In genomic region chr5:78490709-78491485, GRCh38 we compare ENCODE assay signal across 27 cellular contexts.
DNase-seq lines count a peak whose midpoint lies in the region; ATAC-seq and TF ChIP-seq lines count a peak whose summit lies in the region.
"Had no signal": no experiment of that assay in that cellular context is flagged by ENCODE, and none has a peak within 500 bp of the region (broad histone marks: within the 10 kb centered on the region; RNA-seq: fewer than 3 reads in every experiment).

No MANE protein-coding gene starts in this region.

- no peak for TF ChIP-seq RAD21 in SK-N-SH (IDR thresholded peaks at IDR 0.05; ENCODE audit: low read length)

- POLR2A ChIA-PET in SK-N-SH (lab: Yijun Ruan, JAX): no interaction called here

- DNase-seq in HPDE6-E6E7 (ENCODE audit: extremely low spot score) (peak; percentile 34), SK-N-SH (no peak), epithelial cell of esophagus (ENCODE audit: low read depth) (peak; percentile 75), nephron progenitor cell (no peak), NCI-H1436 (lab: John Stamatoyannopoulos, UW) (no peak)
- no peak for DNase-seq in activated CD4-positive, alpha-beta T cell treated with anti-CD3 and anti-CD28 coated beads for 4 hours
- DNase-seq: activated CD8-positive, alpha-beta T cell treated with anti-CD3 and anti-CD28 coated beads for 36 hours; aorta; C1 segment of cervical spinal cord; central memory CD4-positive, alpha-beta T cell; COR-L47; DMS79; GF-D8; head of caudate nucleus; NCI-H1694 treated with DMSO at 0.1 percent for 48 hours; NCI-H2227 treated with DMSO at 0.1 percent for 48 hours; NCI-H526 treated with DMSO at 0.1 percent for 48 hours; stimulated activated CD4-positive, alpha-beta T cell treated with anti-CD3 and anti-CD28 coated beads, Interleukin-15, amount 100 ng/mL, for 24 hours; stimulated activated naive B cell treated with anti-CD40 and anti-IgM and Interleukin-4, amounts not matched to agents 10 μg/mL and 1 μg/mL and 100 μg/mL, for 72 hours; upper lobe of right lung had no signal

- peak overlapping the region; percentile 80 for H3K27ac Mint-ChIP-seq in nephron progenitor cell
- H3K27ac Mint-ChIP-seq: activated CD8-positive, alpha-beta T cell treated with anti-CD3 and anti-CD28 coated beads for 36 hours; activated naive CD8-positive, alpha-beta T cell; activated T-helper 2 cell treated with anti-CD3 and anti-CD28 coated beads, Interferon-gamma antibody, Interleukin-2, Interleukin-4, amounts not matched to agents 10 μg/mL and 5 μg/mL and 100 μg/mL, durations not matched to agents 14 hours and 24 hours and 36 hours; dendritic cell treated with granulocyte-macrophage colony-stimulating factor and Interleukin-4, amounts not matched to agents 40 ng/mL and 50 ng/mL, for 4 days; progenitor cell of endocrine pancreas had no signal

- no peak overlapping the region for H3K4me2 ChIP-seq in SK-N-SH

- peak overlapping the region; percentile 43 to 59 for H3K27ac ChIP-seq in SK-N-SH (ENCODE audit: low read depth in 2 of 2, low read length in 1 of 2)
- H3K27ac ChIP-seq: upper lobe of right lung had no signal

- H3K4me3 Mint-ChIP-seq in nephron progenitor cell: no peak overlapping the region
- H3K4me3 Mint-ChIP-seq: activated CD8-positive, alpha-beta T cell treated with anti-CD3 and anti-CD28 coated beads for 36 hours; activated naive CD8-positive, alpha-beta T cell; dendritic cell treated with granulocyte-macrophage colony-stimulating factor and Interleukin-4, amounts not matched to agents 40 ng/mL and 50 ng/mL, for 4 days had no signal

- TF ChIP-seq EP300 in SK-N-SH (IDR thresholded peaks at IDR 0.05; ENCODE audit: borderline replicate concordance in 1 of 2, low read depth in 1 of 2, low read length in 1 of 2): 0 out of 4 replicates have a peak, but pooled peaks of 1 of the 2 experiments have one; percentile 31

- 86% methylated on average over 4 of the region's 4 CpGs for WGBS in SK-N-SH (ENCODE audit: low lambda C conversion rate)

- TF ChIP-seq CTCF in SK-N-SH (IDR thresholded peaks at IDR 0.05): no peak
- TF ChIP-seq CTCF in epithelial cell of esophagus (IDR thresholded peaks at IDR 0.05; ENCODE audit: insufficient read depth, low read depth, low read length, missing control alignments): no peak
- no peak for TF ChIP-seq CTCF in nephron progenitor cell (IDR thresholded peaks at IDR 0.05)

- H3K4me1 ChIP-seq in SK-N-SH (ENCODE audit: control insufficient read depth in 1 of 2, insufficient read depth in 2 of 2, low read depth in 1 of 2, low read length in 1 of 2): peaks cover 0 to 14% of the 10 kb centered on the region in 2 experiments; a peak in 1 of 4 replicates
- H3K4me1 ChIP-seq: upper lobe of right lung had no signal

- H3K4me3 ChIP-seq in SK-N-SH (ENCODE audit: low read depth in 2 of 2, low read length in 1 of 2) (no peak overlapping the region), epithelial cell of esophagus (ENCODE audit: low read length) (no peak overlapping the region)
- H3K4me3 ChIP-seq: lung, upper lobe of right lung had no signal

- H2AFZ ChIP-seq in SK-N-SH (ENCODE audit: low read depth): no peak overlapping the region

- H3K36me3 ChIP-seq in SK-N-SH (replicated peaks in 1 of 2; ENCODE audit: control insufficient read depth in 1 of 2, insufficient read depth in 2 of 2, low read length in 1 of 2): peaks cover 28 to 43% of the 10 kb centered on the region in 2 experiments

- CTCF ChIA-PET in SK-N-SH (lab: Yijun Ruan, JAX): interaction anchor here (1.0 to 2.3 kb wide), 5 partner anchors 12 to 137 kb away, joined by 3 to 10 read pairs (median 4); no protein-coding TSS in a partner anchor

- ATAC-seq in HG02840 (IDR thresholded peaks at IDR 0.05; ENCODE audit: low FRiP score, unreplicated experiment): no peak
- ATAC-seq: activated CD4-positive, CD25-positive, alpha-beta regulatory T cell treated with anti-CD3 and anti-CD28 coated beads, Interleukin-2, amount 50 U/mL, for 24 hours; activated CD8-positive, alpha-beta T cell treated with anti-CD3 and anti-CD28 coated beads for 36 hours; stimulated activated naive B cell treated with anti-CD40 and anti-IgM and Interleukin-4, amounts not matched to agents 10 μg/mL and 1 μg/mL and 100 μg/mL, for 72 hours; upper lobe of right lung had no signal

- no peak overlapping the region for H3K9ac ChIP-seq in SK-N-SH

- H3K9me3 Mint-ChIP-seq in nephron progenitor cell: no peaks in the 10 kb centered on the region
- H3K9me3 Mint-ChIP-seq: activated CD8-positive, alpha-beta T cell treated with anti-CD3 and anti-CD28 coated beads for 36 hours; activated T-helper 2 cell treated with anti-CD3 and anti-CD28 coated beads, Interferon-gamma antibody, Interleukin-2, Interleukin-4, amounts not matched to agents 10 μg/mL and 5 μg/mL and 100 μg/mL, durations not matched to agents 14 hours and 24 hours and 36 hours; dendritic cell treated with granulocyte-macrophage colony-stimulating factor and Interleukin-4, amounts not matched to agents 40 ng/mL and 50 ng/mL, for 4 days; stimulated activated naive B cell treated with anti-CD40 and anti-IgM and Interleukin-4, amounts not matched to agents 10 μg/mL and 1 μg/mL and 100 μg/mL, for 72 hours had no signal

- H3K9me2 ChIP-seq in SK-N-SH: no peaks in the 10 kb centered on the region

- peaks cover 45% of the 10 kb centered on the region for H3K4me1 Mint-ChIP-seq in nephron progenitor cell

- H3K36me3 Mint-ChIP-seq in nephron progenitor cell (ENCODE audit: low read depth): peaks cover 76% of the 10 kb centered on the region
- H3K36me3 Mint-ChIP-seq: activated naive CD8-positive, alpha-beta T cell had no signal

- no peaks in the 10 kb centered on the region for H3K27me3 Mint-ChIP-seq in nephron progenitor cell (ENCODE audit: low read depth, poor library complexity)
- H3K27me3 Mint-ChIP-seq: activated CD8-positive, alpha-beta T cell treated with anti-CD3 and anti-CD28 coated beads for 36 hours; activated naive CD8-positive, alpha-beta T cell; dendritic cell treated with granulocyte-macrophage colony-stimulating factor and Interleukin-4, amounts not matched to agents 40 ng/mL and 50 ng/mL, for 4 days; progenitor cell of endocrine pancreas; stimulated activated naive B cell treated with anti-CD40 and anti-IgM and Interleukin-4, amounts not matched to agents 10 μg/mL and 1 μg/mL and 100 μg/mL, for 72 hours had no signal

- peaks cover 11% of the 10 kb centered on the region for H3F3A ChIP-seq in SK-N-SH (replicated peaks; ENCODE audit: insufficient read depth)

- peaks cover 75% of the 10 kb centered on the region for H3K79me2 ChIP-seq in SK-N-SH (ENCODE audit: insufficient read depth)

- no peaks in the 10 kb centered on the region for H4K20me1 ChIP-seq in SK-N-SH (ENCODE audit: insufficient read depth)

- H3K27me3 ChIP-seq in SK-N-SH (ENCODE audit: insufficient read depth): no peaks in the 10 kb centered on the region
- H3K27me3 ChIP-seq: upper lobe of right lung had no signal

- no peaks in the 10 kb centered on the region for H3K9me3 ChIP-seq in SK-N-SH
- H3K9me3 ChIP-seq: upper lobe of right lung had no signal

TF ChIP-seq in SK-N-SH, 30 proteins besides CTCF, POLR2A, EP300 and RAD21:
- TF ChIP-seq POLR2AphosphoS5 (IDR thresholded peaks at IDR 0.05; ENCODE audit: low read depth, low read length): peak; percentile 57; the same call in 1 of the 2 replicates
- TF ChIP-seq SMC3 (IDR thresholded peaks at IDR 0.05; ENCODE audit: low read depth, low read length): no peak
- TF ChIP-seq TCF12 (IDR thresholded peaks at IDR 0.05): peak; percentile 86
- TF ChIP-seq NFIC (IDR thresholded peaks at IDR 0.05; ENCODE audit: borderline replicate concordance): peak; percentile 42; the same call in 1 of the 2 replicates
- TF ChIP-seq PBX3 (IDR thresholded peaks at IDR 0.05): peak; percentile 51; the same call in 1 of the 2 replicates

Comparison
In these comparisons a context has a peak if more than half of its experiments do, and no peak if none do; other contexts are left out.
1. DNase-seq: peak in HPDE6-E6E7 (single experiment) and epithelial cell of esophagus (single experiment); none in SK-N-SH (single experiment), nephron progenitor cell (single experiment), NCI-H1436 (single experiment) and activated CD4-positive, alpha-beta T cell treated with anti-CD3 and anti-CD28 coated beads for 4 hours (0 of 2).